17 cellular contexts compared by ENCODE assay signal in the genomic region with DNA sequence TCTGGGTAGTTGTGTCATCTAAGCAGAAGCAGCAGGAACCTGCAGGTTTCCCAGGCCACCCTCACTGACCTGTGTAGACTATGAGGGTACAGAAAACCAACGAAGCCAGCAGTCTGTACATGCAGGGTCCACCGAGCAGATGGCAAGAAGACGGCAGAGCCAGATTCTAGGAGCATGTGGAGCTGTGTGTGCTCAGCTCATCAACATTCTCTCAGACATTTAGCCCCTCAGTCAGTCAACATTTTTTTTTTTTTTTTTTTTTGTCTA. TPM values are rescaled to one million over a fixed set of nuclear protein-coding genes. Genes with fewer than 3 reads are reported as not detected.
DNase-seq lines count a peak whose midpoint lies in the region; ATAC-seq, FAIRE-seq and TF ChIP-seq lines count a peak whose summit lies in the region.
"Had no signal": no experiment of that assay in that cellular context is flagged by ENCODE, and none has a peak within 500 bp of the region (broad histone marks: within the 10 kb centered on the region; RNA-seq: fewer than 3 reads in every experiment).

No MANE protein-coding gene starts in this region.

- H3K27me3 Mint-ChIP-seq in MCF 10A (ENCODE audit: insufficient read depth, unreplicated experiment) = peaks cover 34% of the 10 kb centered on the region

- CTCF ChIA-PET in MCF 10A (lab: Yijun Ruan, JAX) = interaction anchor here (0.5 to 2.0 kb wide), 7 partner anchors 11 to 461 kb away, joined by 3 to 13 read pairs (median 4); no protein-coding TSS in a partner anchor

- H3K9ac ChIP-seq in mesenchymal stem cell (ENCODE audit: low read length) = peak overlapping the region; percentile 76

- no peak for DNase-seq in breast epithelium (ENCODE audit: low spot score in 2 of 2)
- no peak for DNase-seq in MCF 10A (ENCODE audit: unreplicated experiment)
- DNase-seq in dorsolateral prefrontal cortex = no peak
- no peak for DNase-seq in mesenchymal stem cell
- DNase-seq in suprapubic skin (ENCODE audit: low spot score in 2 of 2) = no peak
- DNase-seq in HTR-8/SVneo (ENCODE audit: insufficient read length, low spot score) = no peak
- DNase-seq in stimulated activated naive CD4-positive, alpha-beta T cell (lab: John Stamatoyannopoulos, UW) = no peak
- DNase-seq: activated CD4-positive, alpha-beta T cell treated with anti-CD3 and anti-CD28 coated beads, Interleukin-2, amount 50 U/mL, for 4 hours; COR-L47; NCI-H2107; stimulated activated CD4-positive, alpha-beta T cell treated with anti-CD3 and anti-CD28 coated beads, Interleukin-2, amount 100 ng/mL, for 48 hours had no signal

- no TSS peak for BruUV-seq in MCF 10A (replicated peaks; lab: Mats Ljungman, UMichigan)

- H3K4me2 ChIP-seq in mesenchymal stem cell (ENCODE audit: low read length, poor library complexity, severe bottlenecking) = no peak overlapping the region

- H3K9me3 ChIP-seq in breast epithelium (no peaks in the 10 kb centered on the region), mesenchymal stem cell (ENCODE audit: control insufficient read depth, low read length) (no peaks in the 10 kb centered on the region), suprapubic skin (no peaks in the 10 kb centered on the region)
- H3K9me3 ChIP-seq: colonic mucosa, psoas muscle had no signal

- no peaks in the 10 kb centered on the region for H3K4me1 Mint-ChIP-seq in MCF 10A (ENCODE audit: insufficient read depth, unreplicated experiment)

- H3K27me3 ChIP-seq in breast epithelium (no peaks in the 10 kb centered on the region), dorsolateral prefrontal cortex (no peaks in the 10 kb centered on the region), mesenchymal stem cell (ENCODE audit: control insufficient read depth in 1 of 2, insufficient read depth in 1 of 2, low read length in 2 of 2) (peaks cover 25 to 42% of the 10 kb centered on the region in 2 experiments), suprapubic skin (peaks cover 4% of the 10 kb centered on the region)
- H3K27me3 ChIP-seq: colonic mucosa had no signal

- H3K27ac Mint-ChIP-seq in MCF 10A (ENCODE audit: low read depth, unreplicated experiment) = no peak overlapping the region

- WGBS in mesenchymal stem cell = 87% methylated on average over 3 of the region's 3 CpGs
- 96% methylated on average over 3 of the region's 3 CpGs for WGBS in suprapubic skin

- H2BK5ac ChIP-seq in mesenchymal stem cell (ENCODE audit: low read depth, low read length, poor library complexity, severe bottlenecking) = no peak overlapping the region

- FAIRE-seq in HTR-8/SVneo (lab: Jason Lieb, UNC) = no peak
- FAIRE-seq: A204.1, islet of Langerhans had no signal

- no peak overlapping the region for H3K18ac ChIP-seq in mesenchymal stem cell (ENCODE audit: low read depth in 1 of 2, low read length in 2 of 2)

- H3K4me3 ChIP-seq in breast epithelium (peak overlapping the region; percentile 31 to 45 (median 34)), dorsolateral prefrontal cortex (peak overlapping the region in 32 of 59 donors; percentile 25 to 58 (median 45)), mesenchymal stem cell (ENCODE audit: insufficient read depth in 1 of 2, low read depth in 1 of 2, low read length in 2 of 2) (peak overlapping the region in 1 of 2 experiments; percentile 64), suprapubic skin (peak overlapping the region; percentile 37)
- H3K4me3 ChIP-seq: colonic mucosa had no signal

- H3K27ac ChIP-seq in breast epithelium (no peak overlapping the region), dorsolateral prefrontal cortex (peak overlapping the region in 1 of 59 donors; percentile 13), mesenchymal stem cell (ENCODE audit: low read length, poor library complexity, severe bottlenecking) (no peak overlapping the region), suprapubic skin (no peak overlapping the region)
- H3K27ac ChIP-seq: colonic mucosa, psoas muscle had no signal

- no peak overlapping the region for H3K4me3 Mint-ChIP-seq in MCF 10A (ENCODE audit: unreplicated experiment)

- no peak for TF ChIP-seq POLR2A in breast epithelium (IDR thresholded peaks at IDR 0.05)
- no peak for TF ChIP-seq POLR2A in suprapubic skin (IDR thresholded peaks at IDR 0.05)

- no peak overlapping the region for H2BK15ac ChIP-seq in mesenchymal stem cell (ENCODE audit: low read depth, poor library complexity, severe bottlenecking)

- POLR2A ChIA-PET in MCF 10A (lab: Yijun Ruan, JAX) = interaction anchor here (1.1 kb wide), 1 partner anchor 91 kb away, joined by 3 read pairs; no protein-coding TSS in a partner anchor

- ATAC-seq in GM19463 (IDR thresholded peaks at IDR 0.05; ENCODE audit: unreplicated experiment) = no peak

- H3K36me3 Mint-ChIP-seq in MCF 10A (ENCODE audit: insufficient read depth, unreplicated experiment) = no peaks in the 10 kb centered on the region

- intact Hi-C loops in breast epithelium (cut with DNase I; ENCODE audit: low total_unique reads) = loop anchor here (10.0 kb wide), 1 partner anchor 275 kb away; no protein-coding TSS in a partner anchor
- intact Hi-C loops in MCF 10A (cut with micrococcal nuclease) = no loop called here
- intact Hi-C loops in dorsolateral prefrontal cortex (cut with DNase I) = loop anchor here in 1 of 2 donors (10.0 kb wide), 1 partner anchor 185 kb away; no protein-coding TSS in a partner anchor

- no peak overlapping the region for H4K91ac ChIP-seq in mesenchymal stem cell (ENCODE audit: low read length)

- H3K9me3 Mint-ChIP-seq in MCF 10A (ENCODE audit: unreplicated experiment) = no peaks in the 10 kb centered on the region

- H3K36me3 ChIP-seq in breast epithelium (no peaks in the 10 kb centered on the region), mesenchymal stem cell (ENCODE audit: control insufficient read depth in 1 of 2, insufficient read depth in 2 of 2, low read depth in 1 of 2, low read length in 2 of 2) (no peaks in the 10 kb centered on the region), suprapubic skin (no peaks in the 10 kb centered on the region)
- H3K36me3 ChIP-seq: colonic mucosa had no signal

- no peak overlapping the region for H2AK5ac ChIP-seq in mesenchymal stem cell (ENCODE audit: low read length, severe bottlenecking)

- no peak overlapping the region for H2BK120ac ChIP-seq in mesenchymal stem cell (ENCODE audit: low read depth, low read length)

- TF ChIP-seq CTCF in breast epithelium (IDR thresholded peaks at IDR 0.05) = no peak
- no peak for TF ChIP-seq CTCF in MCF 10A (IDR thresholded peaks at IDR 0.05; ENCODE audit: unreplicated experiment)
- TF ChIP-seq CTCF in dorsolateral prefrontal cortex (IDR thresholded peaks at IDR 0.05 in 54 of 56, conservative IDR thresholded peaks at IDR 0.05 in 2 of 56; ENCODE audit: low read depth in 1 of 56, partially characterized antibody in 56 of 56) = no peak
- TF ChIP-seq CTCF in suprapubic skin (IDR thresholded peaks at IDR 0.05) = no peak

- TF ChIP-seq EP300 in suprapubic skin (IDR thresholded peaks at IDR 0.05) = no peak

- no peak overlapping the region for H3K23ac ChIP-seq in mesenchymal stem cell (ENCODE audit: low read length in 2 of 2)

- no peak overlapping the region for H4K8ac ChIP-seq in mesenchymal stem cell (ENCODE audit: low read length)

- no peak overlapping the region for H3K4ac ChIP-seq in mesenchymal stem cell (ENCODE audit: low read depth in 1 of 2, low read length in 2 of 2)

- no peak overlapping the region for H3K14ac ChIP-seq in mesenchymal stem cell (ENCODE audit: low read length in 2 of 2)

- no peak overlapping the region for H2AFZ ChIP-seq in mesenchymal stem cell (ENCODE audit: low read depth, low read length)

- no peaks in the 10 kb centered on the region for H3K4me1 ChIP-seq in breast epithelium
- peaks cover 6% of the 10 kb centered on the region for H3K4me1 ChIP-seq in mesenchymal stem cell (ENCODE audit: control insufficient read depth, insufficient read depth, low read depth, low read length)
- H3K4me1 ChIP-seq in suprapubic skin = peaks cover 14% of the 10 kb centered on the region
- H3K4me1 ChIP-seq: colonic mucosa, psoas muscle had no signal

- no peak overlapping the region for H2BK12ac ChIP-seq in mesenchymal stem cell (ENCODE audit: low read length in 2 of 2)

- H3K79me1 ChIP-seq in mesenchymal stem cell (replicated peaks; ENCODE audit: low read length, poor library complexity, severe bottlenecking) = no peaks in the 10 kb centered on the region

RNA-seq across cellular contexts. Expression of gene ASIC1, which starts 7.3 kb away (rescaled TPM):
- total RNA-seq in breast epithelium (under 1 TPM; 0.80 to 0.98 (median 0.88) TPM), MCF 10A (2022) (1.3 and 1.7 TPM in 2 replicates), dorsolateral prefrontal cortex (10 to 100 TPM; 24.4 to 56.2 (median 38.4) TPM), suprapubic skin (1 to 10 TPM in 3 of 4 donors, under 1 TPM in 1; 0.59 to 2.2 (median 1.5) TPM)
- polyA plus RNA-seq in mesenchymal stem cell (2013, experiment 1 of 2) = 6.4 TPM
- 6.0 TPM for polyA plus RNA-seq in mesenchymal stem cell (2013, experiment 2 of 2)

RNA-seq across cellular contexts. Expression of gene RACGAP1, which starts 24.8 kb away (rescaled TPM):
- total RNA-seq in breast epithelium (10 to 100 TPM in 2 of 3 donors, 1 to 10 TPM in 1; 7.5 to 33.9 (median 11.1) TPM), MCF 10A (2022) (58.5 and 67.9 TPM in 2 replicates), dorsolateral prefrontal cortex (10 to 100 TPM in 117 of 120 experiments, 1 to 10 TPM in 3; 9.2 to 27.7 (median 16.1) TPM), suprapubic skin (10 to 100 TPM; 13.8 to 20.4 (median 16.2) TPM)
- 12.0 TPM for polyA plus RNA-seq in mesenchymal stem cell (2013, experiment 1 of 2)
- polyA plus RNA-seq in mesenchymal stem cell (2013, experiment 2 of 2) = 13.2 TPM

RNA-seq across cellular contexts. Expression of gene SMARCD1, which starts 35.1 kb away (rescaled TPM):
- total RNA-seq in breast epithelium (10 to 100 TPM; 50.6 to 56.7 (median 51.5) TPM), MCF 10A (2022) (57.4 and 58.7 TPM in 2 replicates), dorsolateral prefrontal cortex (10 to 100 TPM; 30.8 to 66.7 (median 44.2) TPM), suprapubic skin (10 to 100 TPM; 62.8 to 86.5 (median 69.7) TPM)
- 38.9 TPM for polyA plus RNA-seq in mesenchymal stem cell (2013, experiment 1 of 2)
- polyA plus RNA-seq in mesenchymal stem cell (2013, experiment 2 of 2) = 37.6 TPM

RNA-seq across cellular contexts. Expression of gene GPD1, which starts 53.8 kb away (rescaled TPM):
- total RNA-seq in breast epithelium (1,000 to 10,000 TPM in 1 of 3 donors, 100 to 1,000 TPM in 2; 235 to 4,731 (median 280) TPM), MCF 10A (2022) (0.37 and 0.74 TPM in 2 replicates), dorsolateral prefrontal cortex (10 to 100 TPM in 35 of 120 experiments, 1 to 10 TPM in 85; 2.0 to 47.2 (median 7.3) TPM), suprapubic skin (10 to 100 TPM; 49.5 to 74.5 (median 61.8) TPM)
- polyA plus RNA-seq in mesenchymal stem cell (2013, experiment 1 of 2) = not detected
- polyA plus RNA-seq in mesenchymal stem cell (2013, experiment 2 of 2) = not detected
- total RNA-seq: G401 had no signal
